ENCODE assay signal across 1 cellular context in the genomic region with DNA sequence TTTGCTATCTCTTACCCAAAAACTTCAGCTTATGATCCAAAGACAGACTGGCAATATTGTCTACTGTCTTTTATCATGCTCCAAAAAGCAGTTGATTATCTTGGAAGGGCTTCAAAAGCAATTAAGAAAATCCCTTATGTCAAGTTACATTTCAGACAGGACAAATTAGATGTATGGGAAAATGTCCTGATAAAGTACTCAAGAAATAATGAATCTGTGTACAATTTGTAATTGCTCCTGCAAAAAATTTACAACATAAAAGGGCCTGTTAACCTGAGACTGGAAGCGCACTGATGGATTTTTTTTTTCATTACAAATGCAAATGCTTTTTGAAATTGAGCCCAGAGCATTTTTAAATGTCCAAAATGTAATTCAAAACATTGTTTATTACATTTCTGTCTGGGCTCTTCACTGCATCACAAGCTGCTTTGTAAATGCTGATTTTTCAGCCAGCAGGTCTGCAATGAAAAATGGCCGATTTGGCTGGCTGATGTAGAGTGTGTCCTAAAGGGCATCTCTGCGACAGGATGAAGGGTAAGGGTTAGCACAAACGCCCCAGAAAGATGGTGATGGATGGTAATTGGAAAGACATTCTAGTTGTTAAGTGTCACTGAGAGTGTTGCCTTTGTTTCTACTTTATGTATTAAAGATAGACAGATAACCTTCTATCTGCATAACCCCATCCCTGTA.
TF ChIP-seq lines count a peak whose summit lies in the region.

No MANE protein-coding gene starts in this region.

TF ChIP-seq in H1, 55 proteins besides CTCF, POLR2A, EP300 and RAD21 (continued from another document):
- TF ChIP-seq YY1 (IDR thresholded peaks at IDR 0.05; ENCODE audit: low read depth, low read length) = peak; percentile 72; the same call in 1 of the 2 replicates
